In the genomic region with DNA sequence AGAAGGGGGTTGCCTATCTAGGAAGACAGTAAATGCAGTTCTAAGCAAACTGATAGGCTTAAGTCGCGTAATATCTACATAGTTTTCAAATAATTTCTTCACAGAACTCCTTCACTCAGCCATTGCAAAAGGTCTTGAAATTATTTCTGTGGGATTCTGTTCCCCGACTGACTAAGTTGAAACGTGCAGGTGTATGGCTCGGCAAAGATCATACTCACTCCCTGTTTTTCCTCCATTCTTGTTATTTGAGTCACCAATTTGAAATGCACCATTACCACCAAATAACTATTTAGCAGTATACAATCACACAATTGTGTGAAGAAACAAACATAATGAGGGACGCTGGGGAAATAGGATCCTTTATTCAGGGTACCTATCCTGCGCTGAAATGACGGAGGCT, we compare ENCODE assay signal across 21 cellular contexts.
DNase-seq lines count a peak whose midpoint lies in the region; ATAC-seq and TF ChIP-seq lines count a peak whose summit lies in the region.
"Had no signal": no experiment of that assay in that cellular context is flagged by ENCODE, and none has a peak within 500 bp of the region (broad histone marks: within the 10 kb centered on the region; RNA-seq: fewer than 3 reads in every experiment).

No MANE protein-coding gene starts in this region.

- H3K9ac ChIP-seq in mammary epithelial cell (ENCODE audit: insufficient read depth, low read length) = no peak overlapping the region
- H3K9ac ChIP-seq: BLaER1 treated with 17β-estradiol and CSF1 and Interleukin-3, amounts not matched to agents 10 nM and 100 nM; GM23248 had no signal

- H3K36me3 ChIP-seq in mammary epithelial cell (ENCODE audit: insufficient read depth, low read length) (no peaks in the 10 kb centered on the region), RWPE2 (ENCODE audit: low read depth) (no peaks in the 10 kb centered on the region)
- H3K36me3 ChIP-seq: BE2C; BLaER1 treated with 17β-estradiol and CSF1 and Interleukin-3, amounts not matched to agents 10 nM and 100 nM had no signal

- no peaks in the 10 kb centered on the region for H3K36me3 Mint-ChIP-seq in MCF 10A (ENCODE audit: insufficient read depth, unreplicated experiment)
- no peaks in the 10 kb centered on the region for H3K36me3 Mint-ChIP-seq in activated CD4-positive, alpha-beta memory T cell treated with anti-CD3 and anti-CD28 coated beads for 36 hours
- H3K36me3 Mint-ChIP-seq: CD14-positive monocyte; CD8-positive, alpha-beta memory T cell had no signal

- intact Hi-C loops in mammary epithelial cell (cut with micrococcal nuclease) (loop anchor here (5.0 kb wide), 1 partner anchor 773 kb away; the partner anchor contains the start of gene GATA3), MCF 10A (cut with micrococcal nuclease) (no loop called here), posterior cingulate gyrus (cut with DNase I) (no loop called here)
- intact Hi-C loops in activated CD4-positive, alpha-beta memory T cell treated with anti-CD3 and anti-CD28 coated beads for 36 hours (cut with micrococcal nuclease) = no loop called here

- dilution Hi-C loops in mammary epithelial cell (cut with HindIII; ENCODE audit: low sequenced_read_pairs) = no loop called here

- no peaks in the 10 kb centered on the region for H4K20me1 ChIP-seq in mammary epithelial cell (ENCODE audit: insufficient read depth, low read length)
- H4K20me1 ChIP-seq: BLaER1 treated with 17β-estradiol and CSF1 and Interleukin-3, amounts not matched to agents 10 nM and 100 nM had no signal

- no peaks in the 10 kb centered on the region for H3K79me2 ChIP-seq in mammary epithelial cell (ENCODE audit: insufficient read depth, low read length)

- no peak overlapping the region for H3K27ac Mint-ChIP-seq in MCF 10A (ENCODE audit: low read depth, unreplicated experiment)
- H3K27ac Mint-ChIP-seq in activated CD4-positive, alpha-beta memory T cell treated with anti-CD3 and anti-CD28 coated beads for 36 hours = no peak overlapping the region
- H3K27ac Mint-ChIP-seq: CD14-positive monocyte; CD4-positive, alpha-beta T cell; CD8-positive, alpha-beta memory T cell had no signal

- H3K9me3 Mint-ChIP-seq in MCF 10A (ENCODE audit: unreplicated experiment) = no peaks in the 10 kb centered on the region
- no peaks in the 10 kb centered on the region for H3K9me3 Mint-ChIP-seq in activated CD4-positive, alpha-beta memory T cell treated with anti-CD3 and anti-CD28 coated beads for 36 hours
- H3K9me3 Mint-ChIP-seq: CD4-positive, alpha-beta T cell; CD8-positive, alpha-beta memory T cell had no signal

- in situ Hi-C loops in mammary epithelial cell (cut with MboI; ENCODE audit: low sequenced_read_pairs in 2 of 2) = no loop called here

- no peak overlapping the region for H2AFZ ChIP-seq in mammary epithelial cell (ENCODE audit: low read depth, low read length)
- H2AFZ ChIP-seq: GM23248 had no signal

- H3K9me3 ChIP-seq in mammary epithelial cell (replicated peaks; ENCODE audit: insufficient read depth, low read length) = no peaks in the 10 kb centered on the region
- no peaks in the 10 kb centered on the region for H3K9me3 ChIP-seq in RWPE2 (ENCODE audit: severe bottlenecking)
- H3K9me3 ChIP-seq: BE2C; BLaER1 treated with 17β-estradiol and CSF1 and Interleukin-3, amounts not matched to agents 10 nM and 100 nM had no signal

- POLR2A ChIA-PET in MCF 10A (lab: Yijun Ruan, JAX) = no interaction called here
- POLR2A ChIA-PET in activated CD4-positive, alpha-beta memory T cell treated with anti-CD3 and anti-CD28 coated beads for 36 hours (lab: Charles Lee) = no interaction called here

- 64% methylated on average over 8 of the region's 8 CpGs for WGBS in mammary epithelial cell (ENCODE audit: low coverage, missing lambda C conversion rate)

- H3K27me3 Mint-ChIP-seq in MCF 10A (ENCODE audit: insufficient read depth, unreplicated experiment) = no peaks in the 10 kb centered on the region
- peaks cover 5% of the 10 kb centered on the region for H3K27me3 Mint-ChIP-seq in activated CD4-positive, alpha-beta memory T cell treated with anti-CD3 and anti-CD28 coated beads for 36 hours

- no peak overlapping the region for H3K4me2 ChIP-seq in mammary epithelial cell (ENCODE audit: insufficient read depth, low read depth, low read length)
- H3K4me2 ChIP-seq: BLaER1 treated with 17β-estradiol and CSF1 and Interleukin-3, amounts not matched to agents 10 nM and 100 nM had no signal

- H3K4me3 ChIP-seq in mammary epithelial cell (replicated peaks in 1 of 3; ENCODE audit: insufficient read depth in 1 of 3, low read depth in 2 of 3, low read length in 3 of 3) (no peak overlapping the region), RWPE2 (ENCODE audit: severe bottlenecking) (no peak overlapping the region), epithelial cell of esophagus (ENCODE audit: low read length) (no peak overlapping the region)
- H3K4me3 ChIP-seq: BLaER1 treated with 17β-estradiol and CSF1 and Interleukin-3, amounts not matched to agents 10 nM and 100 nM; GM23248 had no signal

- ATAC-seq in RWPE2 (ENCODE audit: low read depth) (peak; percentile 56), GM18907 (IDR thresholded peaks at IDR 0.05; ENCODE audit: unreplicated experiment) (no peak)

- no peak for DNase-seq in mammary epithelial cell
- no peak for DNase-seq in MCF 10A (ENCODE audit: unreplicated experiment)
- DNase-seq in RWPE2 (ENCODE audit: low spot score) = no peak
- peak; percentile 86 for DNase-seq in epithelial cell of esophagus (ENCODE audit: low read depth)
- peak; percentile 7 for DNase-seq in renal cortical epithelial cell (ENCODE audit: low read depth)
- no peak for DNase-seq in posterior cingulate gyrus
- DNase-seq in activated CD4-positive, alpha-beta memory T cell treated with anti-CD3 and anti-CD28 coated beads for 36 hours = no peak
- DNase-seq: ACHN; AML-193; BE2C; CD4-positive, alpha-beta T cell; CD8-positive, alpha-beta memory T cell; DMS53; DMS79 treated with DMSO at 0.1 percent for 48 hours; GM23248; H7; HCEC 1CT had no signal

- peaks cover 5% of the 10 kb centered on the region for H3K4me1 Mint-ChIP-seq in MCF 10A (ENCODE audit: insufficient read depth, unreplicated experiment)
- peaks cover 6% of the 10 kb centered on the region for H3K4me1 Mint-ChIP-seq in activated CD4-positive, alpha-beta memory T cell treated with anti-CD3 and anti-CD28 coated beads for 36 hours (ENCODE audit: low read depth)
- H3K4me1 Mint-ChIP-seq: CD14-positive monocyte; CD8-positive, alpha-beta memory T cell had no signal

- TF ChIP-seq CTCF in mammary epithelial cell (conservative IDR thresholded peaks at IDR 0.05 in 1 of 2, IDR thresholded peaks at IDR 0.05 in 1 of 2; ENCODE audit: extremely low read depth in 1 of 2, insufficient read depth in 1 of 2, low read depth in 1 of 2, low read length in 2 of 2) (no peak), MCF 10A (IDR thresholded peaks at IDR 0.05; ENCODE audit: unreplicated experiment) (no peak), RWPE2 (IDR thresholded peaks at IDR 0.05; ENCODE audit: poor library complexity, severe bottlenecking) (no peak), epithelial cell of esophagus (IDR thresholded peaks at IDR 0.05; ENCODE audit: insufficient read depth, low read depth, low read length, missing control alignments) (no peak)

- H3K4me1 ChIP-seq in mammary epithelial cell (ENCODE audit: insufficient read depth, low read length) (peaks cover 22% of the 10 kb centered on the region), RWPE2 (ENCODE audit: insufficient read depth, poor library complexity, severe bottlenecking) (peaks cover 35% of the 10 kb centered on the region)
- H3K4me1 ChIP-seq: BE2C; BLaER1 treated with 17β-estradiol and CSF1 and Interleukin-3, amounts not matched to agents 10 nM and 100 nM had no signal

- H3K27me3 ChIP-seq in mammary epithelial cell (ENCODE audit: insufficient read depth, low read length) (no peaks in the 10 kb centered on the region), RWPE2 (ENCODE audit: insufficient read depth, poor library complexity, severe bottlenecking) (no peaks in the 10 kb centered on the region)
- H3K27me3 ChIP-seq: BE2C; BLaER1 treated with 17β-estradiol and CSF1 and Interleukin-3, amounts not matched to agents 10 nM and 100 nM had no signal

- H3K27ac ChIP-seq in mammary epithelial cell (ENCODE audit: insufficient read depth, low read depth, low read length) (peak overlapping the region; percentile 11), RWPE2 (ENCODE audit: poor library complexity, severe bottlenecking) (peak overlapping the region; percentile 68)
- H3K27ac ChIP-seq: 22Rv1; BLaER1 treated with 17β-estradiol and CSF1 and Interleukin-3, amounts not matched to agents 10 nM and 100 nM; GM23248 had no signal

- CTCF ChIA-PET in mammary epithelial cell (lab: Charles Lee; ENCODE audit: low non-redundant PET) (no interaction called here), MCF 10A (lab: Yijun Ruan, JAX) (no interaction called here)
- CTCF ChIA-PET in activated CD4-positive, alpha-beta memory T cell treated with anti-CD3 and anti-CD28 coated beads for 36 hours (lab: Charles Lee) = no interaction called here

- H3K4me3 Mint-ChIP-seq in MCF 10A (ENCODE audit: unreplicated experiment) = no peak overlapping the region
- H3K4me3 Mint-ChIP-seq in activated CD4-positive, alpha-beta memory T cell treated with anti-CD3 and anti-CD28 coated beads for 36 hours = no peak overlapping the region
- H3K4me3 Mint-ChIP-seq: CD14-positive monocyte; CD4-positive, alpha-beta T cell; CD8-positive, alpha-beta memory T cell had no signal

- BruUV-seq in mammary epithelial cell (replicated peaks; lab: Mats Ljungman, UMichigan) (no TSS peak), MCF 10A (replicated peaks; lab: Mats Ljungman, UMichigan) (no TSS peak)

Comparison
In these comparisons a context has a peak if more than half of its experiments do, and no peak if none do; other contexts are left out.
1. DNase-seq: peak in epithelial cell of esophagus (single experiment) and renal cortical epithelial cell (single experiment); none in mammary epithelial cell (single experiment), MCF 10A (single experiment), RWPE2 (single experiment), posterior cingulate gyrus (0 of 10) and activated CD4-positive, alpha-beta memory T cell treated with anti-CD3 and anti-CD28 coated beads for 36 hours (single experiment).